Comparison of ENCODE assay signal across 33 cellular contexts in genomic region chr5:121384359-121384758, GRCh38.
"Had no signal": no experiment of that assay in that cellular context is flagged by ENCODE, and none has a peak within 500 bp of the region (broad histone marks: within the 10 kb centered on the region; RNA-seq: fewer than 3 reads in every experiment).

No MANE protein-coding gene starts in this region.

- H3K27me3 Mint-ChIP-seq: activated CD4-positive, alpha-beta memory T cell treated with anti-CD3 and anti-CD28 coated beads, Interleukin-2, amount 10 ng/mL, durations not matched to agents 7 days and 5 days; activated CD4-positive, alpha-beta T cell treated with anti-CD3 and anti-CD28 coated beads, Interleukin-2, amount 10 ng/mL, durations not matched to agents 7 days and 5 days; activated T-cell treated with anti-CD3 and anti-CD28 coated beads, Interleukin-2, amount 50 U/mL, for 24 hours; dendritic cell treated with granulocyte-macrophage colony-stimulating factor and Interleukin-4, amounts not matched to agents 40 ng/mL and 50 ng/mL, for 4 days; stimulated activated memory B cell treated with anti-CD40 and anti-IgM and Interleukin-4, amounts not matched to agents 10 μg/mL and 1 μg/mL and 100 μg/mL, for 72 hours; stimulated activated naive CD8-positive, alpha-beta T cell treated with anti-CD3 and anti-CD28 coated beads, Interleukin-15, amount 100 ng/mL, for 72 hours; type B pancreatic cell had no signal

- H3K4me2 ChIP-seq: neural progenitor cell, smooth muscle cell had no signal

- H3K36me3 Mint-ChIP-seq: natural killer cell; neural progenitor cell; stimulated activated memory B cell treated with anti-CD40 and anti-IgM and Interleukin-4, amounts not matched to agents 10 μg/mL and 1 μg/mL and 100 μg/mL, for 72 hours; type B pancreatic cell had no signal

- H3K4me1 ChIP-seq: breast epithelium, esophagus squamous epithelium, heart right ventricle, left lung, lower lobe of right lung, neural progenitor cell, parathyroid adenoma, right atrium auricular region, uterus had no signal

- H3K4me1 Mint-ChIP-seq: activated CD4-positive, alpha-beta memory T cell treated with anti-CD3 and anti-CD28 coated beads, Interleukin-2, amount 10 ng/mL, durations not matched to agents 7 days and 5 days; activated CD4-positive, alpha-beta T cell treated with anti-CD3 and anti-CD28 coated beads, Interleukin-2, amount 10 ng/mL, durations not matched to agents 7 days and 5 days; natural killer cell; neural progenitor cell; stimulated activated memory B cell treated with anti-CD40 and anti-IgM and Interleukin-4, amounts not matched to agents 10 μg/mL and 1 μg/mL and 100 μg/mL, for 72 hours; stimulated activated naive CD8-positive, alpha-beta T cell treated with anti-CD3 and anti-CD28 coated beads, Interleukin-15, amount 100 ng/mL, for 72 hours had no signal

- H3K9me3 ChIP-seq: breast epithelium, esophagus squamous epithelium, heart right ventricle, left lung, lower lobe of right lung, right atrium auricular region, uterus had no signal

- H3K27ac Mint-ChIP-seq: activated CD4-positive, alpha-beta memory T cell treated with anti-CD3 and anti-CD28 coated beads, Interleukin-2, amount 10 ng/mL, durations not matched to agents 7 days and 5 days; activated CD4-positive, alpha-beta T cell treated with anti-CD3 and anti-CD28 coated beads, Interleukin-2, amount 10 ng/mL, durations not matched to agents 7 days and 5 days; activated T-cell treated with anti-CD3 and anti-CD28 coated beads, Interleukin-2, amount 50 U/mL, for 24 hours; dendritic cell treated with granulocyte-macrophage colony-stimulating factor and Interleukin-4, amounts not matched to agents 40 ng/mL and 50 ng/mL, for 4 days; natural killer cell; neural progenitor cell; stimulated activated memory B cell treated with anti-CD40 and anti-IgM and Interleukin-4, amounts not matched to agents 10 μg/mL and 1 μg/mL and 100 μg/mL, for 72 hours; stimulated activated naive CD8-positive, alpha-beta T cell treated with anti-CD3 and anti-CD28 coated beads, Interleukin-15, amount 100 ng/mL, for 72 hours; type B pancreatic cell had no signal

- H3K27ac ChIP-seq: breast epithelium, epithelial cell of prostate, esophagus squamous epithelium, heart right ventricle, left lung, lower lobe of right lung, neural progenitor cell, parathyroid adenoma, right atrium auricular region, uterus had no signal

- H3K9ac ChIP-seq: neural progenitor cell, parathyroid adenoma had no signal

- H3K4me3 ChIP-seq: breast epithelium, esophagus squamous epithelium, heart right ventricle, left lung, lower lobe of right lung, neural progenitor cell, right atrium auricular region, smooth muscle cell, uterus had no signal

- H3K4me3 Mint-ChIP-seq: activated CD4-positive, alpha-beta memory T cell treated with anti-CD3 and anti-CD28 coated beads, Interleukin-2, amount 10 ng/mL, durations not matched to agents 7 days and 5 days; activated CD4-positive, alpha-beta T cell treated with anti-CD3 and anti-CD28 coated beads, Interleukin-2, amount 10 ng/mL, durations not matched to agents 7 days and 5 days; activated T-cell treated with anti-CD3 and anti-CD28 coated beads, Interleukin-2, amount 50 U/mL, for 24 hours; dendritic cell treated with granulocyte-macrophage colony-stimulating factor and Interleukin-4, amounts not matched to agents 40 ng/mL and 50 ng/mL, for 4 days; natural killer cell; neural progenitor cell; stimulated activated memory B cell treated with anti-CD40 and anti-IgM and Interleukin-4, amounts not matched to agents 10 μg/mL and 1 μg/mL and 100 μg/mL, for 72 hours; stimulated activated naive CD8-positive, alpha-beta T cell treated with anti-CD3 and anti-CD28 coated beads, Interleukin-15, amount 100 ng/mL, for 72 hours; type B pancreatic cell had no signal

- H3K79me2 ChIP-seq: parathyroid adenoma had no signal

- ATAC-seq: heart right ventricle; left lung; lower lobe of right lung; natural killer cell; stimulated activated memory B cell treated with anti-CD40 and anti-IgM and Interleukin-4, amounts not matched to agents 10 μg/mL and 1 μg/mL and 100 μg/mL, for 72 hours; stimulated activated naive CD8-positive, alpha-beta T cell treated with anti-CD3 and anti-CD28 coated beads, Interleukin-15, amount 100 ng/mL, for 72 hours had no signal

- H3K27me3 ChIP-seq: breast epithelium, esophagus squamous epithelium, heart right ventricle, left lung, neural progenitor cell, right atrium auricular region, uterus had no signal

- H3K36me3 ChIP-seq: breast epithelium, esophagus squamous epithelium, heart right ventricle, left lung, lower lobe of right lung, neural progenitor cell, right atrium auricular region, uterus had no signal

- DNase-seq: activated CD4-positive, alpha-beta memory T cell treated with anti-CD3 and anti-CD28 coated beads, Interleukin-2, amount 10 ng/mL, durations not matched to agents 7 days and 5 days; activated CD4-positive, alpha-beta T cell treated with anti-CD3 and anti-CD28 coated beads for 1 hour; activated CD4-positive, alpha-beta T cell treated with anti-CD3 and anti-CD28 coated beads, Interleukin-2, amount 10 ng/mL, durations not matched to agents 7 days and 5 days; activated CD8-positive, alpha-beta memory T cell treated with anti-CD3 and anti-CD28 coated beads, Interleukin-2, amount 50 U/mL, for 48 hours; activated gamma-delta T cell; activated naive CD4-positive, alpha-beta T cell treated with anti-CD3 and anti-CD28 coated beads, Interleukin-2, amount 50 U/mL, for 16 hours; activated T-cell treated with anti-CD3 and anti-CD28 coated beads, Interleukin-2, amount 50 U/mL, for 24 hours; amygdala; central memory CD4-positive, alpha-beta T cell; esophagus squamous epithelium; foreskin melanocyte; heart right ventricle; kidney glomerular epithelial cell; left lung; lower lobe of right lung; mesenchymal stem cell; natural killer cell; occipital lobe; stimulated activated CD4-positive, alpha-beta T cell treated with anti-CD3 and anti-CD28 coated beads, Interleukin-1b, Interleukin-23, amount 100 ng/mL, for 48 hours; stimulated activated CD4-positive, alpha-beta T cell treated with anti-CD3 and anti-CD28 coated beads, Interleukin-4, amount 100 ng/mL, for 4 hours; stimulated activated CD8-positive, alpha-beta memory T cell treated with anti-CD3 and anti-CD28 coated beads, Interleukin-4, amount 100 ng/mL, for 48 hours; stimulated activated naive CD8-positive, alpha-beta T cell treated with anti-CD3 and anti-CD28 coated beads, Interleukin-15, amount 100 ng/mL, for 72 hours; substantia nigra; uterus had no signal

- H3K9me3 Mint-ChIP-seq: activated CD4-positive, alpha-beta T cell treated with anti-CD3 and anti-CD28 coated beads, Interleukin-2, amount 10 ng/mL, durations not matched to agents 7 days and 5 days; activated T-cell treated with anti-CD3 and anti-CD28 coated beads, Interleukin-2, amount 50 U/mL, for 24 hours; dendritic cell treated with granulocyte-macrophage colony-stimulating factor and Interleukin-4, amounts not matched to agents 40 ng/mL and 50 ng/mL, for 4 days; neural progenitor cell; type B pancreatic cell had no signal

- H2AFZ ChIP-seq: neural progenitor cell, parathyroid adenoma had no signal
